In genomic region chr3:15858547-15859506, GRCh38 we compare ENCODE assay signal across 1 cellular context.
TF ChIP-seq lines count a peak whose summit lies in the region.

No MANE protein-coding gene starts in this region.

TF ChIP-seq in HepG2, 621 proteins besides CTCF, POLR2A, EP300 and RAD21 (continued from another document and continues in another):
- TF ChIP-seq ZBTB40 (IDR thresholded peaks at IDR 0.05) (no peak), ZBTB40 (CRISPR knock-in tag; IDR thresholded peaks at IDR 0.05) (peak; percentile 83; the same call in 1 of the 2 replicates), MEIS1 (CRISPR knock-in tag; IDR thresholded peaks at IDR 0.05; ENCODE audit: borderline replicate concordance) (no peak), HMGXB4 (CRISPR knock-in tag; IDR thresholded peaks at IDR 0.05; ENCODE audit: borderline replicate concordance in 1 of 2, low read depth in 1 of 2) (peak; percentile 54 to 90; a peak in 3 of 4 replicates), ZNF318 (CRISPR knock-in tag; IDR thresholded peaks at IDR 0.05) (no peak), ELF1 (CRISPR knock-in tag; IDR thresholded peaks at IDR 0.05) (peak; percentile 66), ZXDC (CRISPR knock-in tag; IDR thresholded peaks at IDR 0.05) (no peak), ZNF567 (CRISPR knock-in tag; IDR thresholded peaks at IDR 0.05; ENCODE audit: borderline replicate concordance) (no peak), ZNF512 (CRISPR knock-in tag; IDR thresholded peaks at IDR 0.05) (no peak), MTF1 (CRISPR knock-in tag; IDR thresholded peaks at IDR 0.05) (no peak), ZNF614 (CRISPR knock-in tag; IDR thresholded peaks at IDR 0.05; ENCODE audit: borderline replicate concordance) (peak; percentile 44; the same call in 1 of the 2 replicates), SMAD9 (CRISPR knock-in tag; IDR thresholded peaks at IDR 0.05) (0 out of 2 replicates have a peak, but pooled peaks have one; percentile 54), ARNT2 (CRISPR knock-in tag; IDR thresholded peaks at IDR 0.05; ENCODE audit: low read depth) (no peak; the same call in 1 of the 2 replicates), NFKB2 (CRISPR knock-in tag; IDR thresholded peaks at IDR 0.05; ENCODE audit: borderline replicate concordance) (peak; percentile 50; the same call in 1 of the 2 replicates), FOXO4 (CRISPR knock-in tag; conservative IDR thresholded peaks at IDR 0.05) (no peak), ZNF841 (CRISPR knock-in tag; IDR thresholded peaks at IDR 0.05; ENCODE audit: borderline replicate concordance) (no peak), HOMEZ (CRISPR knock-in tag; IDR thresholded peaks at IDR 0.05; ENCODE audit: low read depth) (peak; percentile 39; the same call in 1 of the 2 replicates), CCAR2 (optimal IDR thresholded peaks at IDR 0.05; ENCODE audit: low read depth, low read length) (no peak)
